In the genomic region with DNA sequence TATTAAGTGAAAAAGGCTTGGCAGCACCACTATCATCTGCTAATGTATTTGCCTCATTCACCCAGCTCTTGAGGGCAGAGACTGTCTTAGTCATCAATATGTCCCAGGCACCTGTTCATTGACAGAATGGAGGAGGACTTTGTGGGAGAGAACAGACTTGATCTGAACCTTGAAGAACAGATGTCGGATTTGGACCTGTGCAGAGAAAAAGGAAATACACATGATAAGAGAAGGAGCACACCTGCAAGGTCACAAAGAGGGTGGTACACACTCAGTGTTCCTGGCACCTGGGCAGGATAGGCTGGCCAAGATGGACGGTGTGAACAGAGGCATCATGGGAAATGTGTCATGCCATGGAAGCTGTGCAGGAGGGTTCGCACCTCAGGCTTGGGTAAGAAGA, we compare ENCODE assay signal across 14 cellular contexts.
"Had no signal": no experiment of that assay in that cellular context is flagged by ENCODE, and none has a peak within 500 bp of the region (broad histone marks: within the 10 kb centered on the region; RNA-seq: fewer than 3 reads in every experiment).

No MANE protein-coding gene starts in this region.

- ATAC-seq: gastrocnemius medialis; heart right ventricle; left lobe of liver; stimulated activated naive CD8-positive, alpha-beta T cell treated with anti-CD3 and anti-CD28 coated beads, Interleukin-15, amount 100 ng/mL, for 72 hours had no signal

- H3K27me3 Mint-ChIP-seq: stimulated activated naive CD8-positive, alpha-beta T cell treated with anti-CD3 and anti-CD28 coated beads, Interleukin-15, amount 100 ng/mL, for 72 hours had no signal

- H3K27ac Mint-ChIP-seq: nephron had no signal

- DNase-seq: activated CD4-positive, alpha-beta T cell treated with anti-CD3 and anti-CD28 coated beads, Interleukin-2, amount 50 U/mL, for 48 hours; activated CD4-positive, CD25-positive, alpha-beta regulatory T cell; activated CD8-positive, alpha-beta memory T cell treated with anti-CD3 and anti-CD28 coated beads, Interleukin-2, amount 50 U/mL, for 48 hours; effector CD8-positive, alpha-beta T cell; gastrocnemius medialis; heart right ventricle; mammary epithelial cell; SK-N-SH; stimulated activated CD4-positive, alpha-beta T cell treated with anti-CD3 and anti-CD28 coated beads, Interleukin-2, amount 100 ng/mL, for 48 hours; stimulated activated CD8-positive, alpha-beta memory T cell treated with anti-CD3 and anti-CD28 coated beads, Interleukin-4, amount 100 ng/mL, for 48 hours; stimulated activated naive CD8-positive, alpha-beta T cell treated with anti-CD3 and anti-CD28 coated beads, Interleukin-15, amount 100 ng/mL, for 72 hours; testis had no signal

- H3K9me3 Mint-ChIP-seq: nephron had no signal

- H3K4me3 Mint-ChIP-seq: nephron had no signal
